In genomic region chr9:2016411-2017208, GRCh38 we compare ENCODE assay signal across 8 cellular contexts. TPM values are rescaled to one million over a fixed set of nuclear protein-coding genes. Genes with fewer than 3 reads are reported as not detected.
DNase-seq lines count a peak whose midpoint lies in the region; ATAC-seq and TF ChIP-seq lines count a peak whose summit lies in the region.

No MANE protein-coding gene starts in this region.

- H3K79me2 ChIP-seq in DOHH2 (ENCODE audit: control insufficient read depth, low read length) (peaks cover 60% of the 10 kb centered on the region), parathyroid adenoma (peaks cover 6% of the 10 kb centered on the region)

- H2AFZ ChIP-seq in parathyroid adenoma, result peak overlapping the region; percentile 86

- no peaks in the 10 kb centered on the region for H3K27me3 ChIP-seq in DOHH2 (ENCODE audit: control insufficient read depth, low read length)
- H3K27me3 ChIP-seq in parathyroid adenoma (ENCODE audit: control insufficient read depth, insufficient read depth, low read length), result no peaks in the 10 kb centered on the region
- no peaks in the 10 kb centered on the region for H3K27me3 ChIP-seq in tibial artery

- H3K27ac ChIP-seq in DOHH2 (ENCODE audit: low read depth, low read length), result peak overlapping the region; percentile 86
- peak overlapping the region; percentile 79 for H3K27ac ChIP-seq in parathyroid adenoma
- H3K27ac ChIP-seq in tibial artery, result peak overlapping the region; percentile 96 to 97

- H3K4me1 Mint-ChIP-seq in activated naive CD8-positive, alpha-beta T cell treated with anti-CD3 and anti-CD28 coated beads, Interleukin-2, amount 10 ng/mL, durations not matched to agents 7 days and 5 days, result peaks cover 43% of the 10 kb centered on the region

- H3K9me2 ChIP-seq in DOHH2 (replicated peaks; ENCODE audit: control insufficient read depth, low read length), result no peaks in the 10 kb centered on the region

- ATAC-seq in SK-N-SH treated with all-trans-retinoic acid at 6 μM for 48 hours (peak; percentile 35), GM19324 (IDR thresholded peaks at IDR 0.05; ENCODE audit: low FRiP score, unreplicated experiment) (no peak)
- ATAC-seq in activated naive CD8-positive, alpha-beta T cell treated with anti-CD3 and anti-CD28 coated beads, Interleukin-2, amount 10 ng/mL, durations not matched to agents 7 days and 5 days (ENCODE audit: low read depth), result peak; percentile 2

- peaks cover 4% of the 10 kb centered on the region for H3F3A ChIP-seq in DOHH2 (ENCODE audit: control insufficient read depth, insufficient read depth)

- TF ChIP-seq CTCF in DOHH2 (IDR thresholded peaks at IDR 0.05; ENCODE audit: low read depth, low read length, poor library complexity, severe bottlenecking) (no peak), parathyroid adenoma (IDR thresholded peaks at IDR 0.05) (no peak), tibial artery (IDR thresholded peaks at IDR 0.05) (no peak)

- H3K27ac Mint-ChIP-seq in activated naive CD8-positive, alpha-beta T cell treated with anti-CD3 and anti-CD28 coated beads, Interleukin-2, amount 10 ng/mL, durations not matched to agents 7 days and 5 days, result peak overlapping the region; percentile 99

- H3K4me3 ChIP-seq in DOHH2 (ENCODE audit: low read length) (peak overlapping the region; percentile 85), parathyroid adenoma (ENCODE audit: low read depth, low read length) (peak overlapping the region; percentile 87), tibial artery (peak overlapping the region; percentile 67 to 76)

- POLR2A ChIA-PET in activated naive CD8-positive, alpha-beta T cell treated with anti-CD3 and anti-CD28 coated beads, Interleukin-2, amount 10 ng/mL, durations not matched to agents 7 days and 5 days (lab: Charles Lee), result interaction anchor here (0.6 to 5.2 kb wide), 10 partner anchors 11 to 1511 kb away, joined by 3 to 29 read pairs (median 4); no protein-coding TSS in a partner anchor

- peaks cover 11% of the 10 kb centered on the region for H3K36me3 ChIP-seq in DOHH2 (ENCODE audit: control insufficient read depth, low read length)
- no peaks in the 10 kb centered on the region for H3K36me3 ChIP-seq in parathyroid adenoma (ENCODE audit: control insufficient read depth, insufficient read depth, low read length)
- no peaks in the 10 kb centered on the region for H3K36me3 ChIP-seq in tibial artery

- H3K4me1 ChIP-seq in DOHH2 (ENCODE audit: control insufficient read depth, low read length) (peaks cover 29% of the 10 kb centered on the region), parathyroid adenoma (no peaks in the 10 kb centered on the region), tibial artery (peaks cover 0 to 43% (median 30%) of the 10 kb centered on the region in 4 donors)

- peak overlapping the region; percentile 98 for H3K4me3 Mint-ChIP-seq in activated naive CD8-positive, alpha-beta T cell treated with anti-CD3 and anti-CD28 coated beads, Interleukin-2, amount 10 ng/mL, durations not matched to agents 7 days and 5 days

- no peaks in the 10 kb centered on the region for H3K9me3 Mint-ChIP-seq in activated naive CD8-positive, alpha-beta T cell treated with anti-CD3 and anti-CD28 coated beads, Interleukin-2, amount 10 ng/mL, durations not matched to agents 7 days and 5 days

- H3K9me3 ChIP-seq in DOHH2 (ENCODE audit: control insufficient read depth, insufficient read depth, low read length), result no peaks in the 10 kb centered on the region
- no peaks in the 10 kb centered on the region for H3K9me3 ChIP-seq in parathyroid adenoma (ENCODE audit: control insufficient read depth, low read length)
- H3K9me3 ChIP-seq in tibial artery, result no peaks in the 10 kb centered on the region

- intact Hi-C loops in cardiac septum (cut with DNase I), result loop anchor here (2.0 to 10.0 kb wide), 3 partner anchors 41 to 828 kb away; partner anchors contain the start of gene PUM3
- intact Hi-C loops in tibial artery (cut with DNase I; ENCODE audit: low total_unique reads), result loop anchor here (10.0 kb wide), 3 partner anchors 108 to 828 kb away; partner anchors contain the start of genes PUM3 and VLDLR

- peaks cover 16% of the 10 kb centered on the region; the same call in 1 of the 2 replicates for H4K20me1 ChIP-seq in DOHH2 (ENCODE audit: control insufficient read depth, insufficient read depth, low read depth, low read length)

- peak overlapping the region; percentile 23 for H3K9ac ChIP-seq in parathyroid adenoma

- peaks cover 2% of the 10 kb centered on the region for H3K36me3 Mint-ChIP-seq in activated naive CD8-positive, alpha-beta T cell treated with anti-CD3 and anti-CD28 coated beads, Interleukin-2, amount 10 ng/mL, durations not matched to agents 7 days and 5 days

- DNase-seq in HuH-7 (ENCODE audit: low spot score) (peak; percentile 26), cardiac septum (ENCODE audit: low spot score) (peak; percentile 92), tibial artery (peak; percentile 87 to 94)
- peak; percentile 73 for DNase-seq in activated naive CD8-positive, alpha-beta T cell treated with anti-CD3 and anti-CD28 coated beads, Interleukin-2, amount 10 ng/mL, durations not matched to agents 7 days and 5 days

- no peaks in the 10 kb centered on the region for H3K27me3 Mint-ChIP-seq in activated naive CD8-positive, alpha-beta T cell treated with anti-CD3 and anti-CD28 coated beads, Interleukin-2, amount 10 ng/mL, durations not matched to agents 7 days and 5 days

- H3K4me2 ChIP-seq in DOHH2 (ENCODE audit: low read length) (peak overlapping the region; percentile 83), parathyroid adenoma (ENCODE audit: low read length) (peak overlapping the region; percentile 94)

TF ChIP-seq in SK-N-SH treated with all-trans-retinoic acid at 6 μM for 48 hours, 23 proteins besides CTCF, POLR2A, EP300 and RAD21:
- TF ChIP-seq SNAI2 (CRISPR knock-in tag; IDR thresholded peaks at IDR 0.05) (no peak), ZNF8 (CRISPR knock-in tag; IDR thresholded peaks at IDR 0.05) (no peak), ZNF565 (CRISPR knock-in tag; conservative IDR thresholded peaks at IDR 0.05; ENCODE audit: low read depth) (no peak), PPARA (CRISPR knock-in tag; IDR thresholded peaks at IDR 0.05; ENCODE audit: borderline replicate concordance) (no peak), CSDC2 (CRISPR knock-in tag; IDR thresholded peaks at IDR 0.05) (no peak), TCF4 (CRISPR knock-in tag; IDR thresholded peaks at IDR 0.05; ENCODE audit: borderline replicate concordance) (no peak), ISL1 (CRISPR knock-in tag; IDR thresholded peaks at IDR 0.05) (no peak), ESRRG (CRISPR knock-in tag; IDR thresholded peaks at IDR 0.05) (no peak)

RNA-seq across cellular contexts. Expression of gene SMARCA2, which starts 1.5 kb away (rescaled TPM):
- 100 to 1,000 TPM; 285 to 293 TPM for total RNA-seq in activated naive CD8-positive, alpha-beta T cell treated with anti-CD3 and anti-CD28 coated beads, Interleukin-2, amount 10 ng/mL, durations not matched to agents 7 days and 5 days
- total RNA-seq in cardiac septum, result 105 TPM

Comparison
In these comparisons a context has a peak if more than half of its experiments do, and no peak if none do; other contexts are left out.
1. DNase-seq: peak in every context shown above with its lines; median percentile 92 in cardiac septum; 90 in tibial artery; 73 in activated naive CD8-positive, alpha-beta T cell treated with anti-CD3 and anti-CD28 coated beads, Interleukin-2, amount 10 ng/mL, durations not matched to agents 7 days and 5 days; 26 in HuH-7.